ENCODE assay signal across 17 cellular contexts in genomic region chr1:101280942-101281654, GRCh38. TPM values are rescaled to one million over a fixed set of nuclear protein-coding genes. Genes with fewer than 3 reads are reported as not detected.
DNase-seq lines count a peak whose midpoint lies in the region; ATAC-seq and TF ChIP-seq lines count a peak whose summit lies in the region.
"Had no signal": no experiment of that assay in that cellular context is flagged by ENCODE, and none has a peak within 500 bp of the region (broad histone marks: within the 10 kb centered on the region; RNA-seq: fewer than 3 reads in every experiment).

No MANE protein-coding gene starts in this region.

- 100% methylated on average over 1 of the region's 4 CpGs; no CpG with 5 or more reads in 1 of the 2 experiments for WGBS in IMR-90 (ENCODE audit: extremely low coverage in 2 of 2, insufficient read length in 1 of 2), 2 experiments
- 84 to 100% methylated on average over 4 of the region's 4 CpGs for WGBS in gastroesophageal sphincter (ENCODE audit: low coverage in 1 of 2), 2 donors

- H2BK20ac ChIP-seq in IMR-90 (ENCODE audit: low read depth, low read length): no peak overlapping the region

- H3K56ac ChIP-seq in IMR-90 (ENCODE audit: extremely low read depth, insufficient read depth, low read length): no peak overlapping the region

- H4K8ac ChIP-seq in IMR-90 (ENCODE audit: low read depth in 2 of 2, low read length in 2 of 2): no peak overlapping the region

- H3K18ac ChIP-seq in IMR-90 (ENCODE audit: low read depth, low read length): no peak overlapping the region

- CTCF ChIA-PET in IMR-90 (lab: Yijun Ruan, JAX): no interaction called here

- peaks cover 98 to 100% of the 10 kb centered on the region in 2 donors for H3K4me1 Mint-ChIP-seq in immature natural killer cell

- H3K27me3 ChIP-seq in right atrium auricular region (no peaks in the 10 kb centered on the region), left ventricle myocardium inferior (ENCODE audit: low read depth) (no peaks in the 10 kb centered on the region), IMR-90 (ENCODE audit: control insufficient read depth, insufficient read depth, low read length) (peaks cover 39% of the 10 kb centered on the region), gastroesophageal sphincter (peaks cover 7% of the 10 kb centered on the region)
- H3K27me3 ChIP-seq: BE2C had no signal

- no peak overlapping the region for H2BK120ac ChIP-seq in IMR-90 (ENCODE audit: low read depth, low read length)

- TF ChIP-seq EP300 in gastroesophageal sphincter (IDR thresholded peaks at IDR 0.05): no peak

- no peak overlapping the region for H2BK15ac ChIP-seq in IMR-90 (ENCODE audit: low read depth, low read length)

- H3K14ac ChIP-seq in IMR-90 (replicated peaks; ENCODE audit: low read depth, low read length): no peak overlapping the region

- TF ChIP-seq RAD21 in IMR-90 (IDR thresholded peaks at IDR 0.05; ENCODE audit: low read length): no peak

- no peak overlapping the region for H3K4me3 ChIP-seq in right atrium auricular region
- H3K4me3 ChIP-seq in left ventricle myocardium inferior: no peak overlapping the region
- H3K4me3 ChIP-seq in IMR-90 (ENCODE audit: insufficient read depth, low read depth, low read length): no peak overlapping the region
- H3K4me3 ChIP-seq in gastroesophageal sphincter: no peak overlapping the region

- H3K27me3 Mint-ChIP-seq in immature natural killer cell (ENCODE audit: low read depth in 3 of 3): peaks cover 0 to 1% (median 0%) of the 10 kb centered on the region in 3 donors

- no peak overlapping the region for H2BK5ac ChIP-seq in IMR-90 (ENCODE audit: low read depth, low read length, poor library complexity, severe bottlenecking)

- in situ Hi-C loops in IMR-90 (cut with MboI; ENCODE audit: low sequenced_read_pairs): no loop called here

- BruUV-seq in IMR-90 (replicated peaks; lab: Mats Ljungman, UMichigan): no TSS peak

- H2AK5ac ChIP-seq in IMR-90 (ENCODE audit: low read depth, low read length): no peak overlapping the region

- no peak overlapping the region for H4K5ac ChIP-seq in IMR-90 (ENCODE audit: low read depth, low read length)

- no peak overlapping the region for H4K91ac ChIP-seq in IMR-90 (ENCODE audit: insufficient read depth, low read depth, low read length)

- no peak overlapping the region for H3K23ac ChIP-seq in IMR-90 (ENCODE audit: low read depth, low read length)

- no peaks in the 10 kb centered on the region for H3K4me1 ChIP-seq in right atrium auricular region
- H3K4me1 ChIP-seq in left ventricle myocardium inferior: peaks cover 9% of the 10 kb centered on the region
- peaks cover 2% of the 10 kb centered on the region for H3K4me1 ChIP-seq in IMR-90 (ENCODE audit: control insufficient read depth, insufficient read depth, low read length)
- H3K4me1 ChIP-seq in gastroesophageal sphincter: no peaks in the 10 kb centered on the region
- H3K4me1 ChIP-seq: Caco-2 had no signal

- dilution Hi-C loops in IMR-90 (cut with HindIII; ENCODE audit: low sequenced_read_pairs, unreplicated experiment): no loop called here

- no peak for ATAC-seq in IMR-90 (ENCODE audit: low read depth)
- ATAC-seq in GM21576 (IDR thresholded peaks at IDR 0.05; ENCODE audit: unreplicated experiment): no peak
- no peak for ATAC-seq in gastroesophageal sphincter

- POLR2A ChIA-PET in IMR-90 (lab: Charles Lee; ENCODE audit: unreplicated experiment): no interaction called here

- no peak overlapping the region for H2AFZ ChIP-seq in IMR-90 (replicated peaks; ENCODE audit: low read length, poor library complexity)

- TF ChIP-seq CTCF in right atrium auricular region (IDR thresholded peaks at IDR 0.05) (no peak), left ventricle myocardium inferior (IDR thresholded peaks at IDR 0.05; ENCODE audit: borderline replicate concordance) (no peak), IMR-90 (conservative IDR thresholded peaks at IDR 0.05; ENCODE audit: low read depth, low read length) (no peak), gastroesophageal sphincter (IDR thresholded peaks at IDR 0.05) (no peak)

- no peak overlapping the region for H2AK9ac ChIP-seq in IMR-90 (replicated peaks; ENCODE audit: low read depth, low read length, poor library complexity)

- peak overlapping the region; percentile 87 to 99 (median 94) for H3K27ac Mint-ChIP-seq in immature natural killer cell

- TF ChIP-seq POLR2A in IMR-90 (IDR thresholded peaks at IDR 0.05; ENCODE audit: low read depth, low read length) (no peak), gastroesophageal sphincter (IDR thresholded peaks at IDR 0.05) (no peak)

- no peaks in the 10 kb centered on the region for H3K9me3 Mint-ChIP-seq in immature natural killer cell
- H3K9me3 Mint-ChIP-seq: IgD-negative memory B cell had no signal

- no peaks in the 10 kb centered on the region for H3K36me3 Mint-ChIP-seq in immature natural killer cell
- H3K36me3 Mint-ChIP-seq: IgD-negative memory B cell had no signal

- H3K27ac ChIP-seq in right atrium auricular region (no peak overlapping the region), left ventricle myocardium inferior (replicated peaks) (no peak overlapping the region), IMR-90 (ENCODE audit: insufficient read depth, low read length) (no peak overlapping the region), gastroesophageal sphincter (no peak overlapping the region)

- no peaks in the 10 kb centered on the region for H3K79me1 ChIP-seq in IMR-90 (ENCODE audit: low read depth in 1 of 2, low read length in 2 of 2)

- no peaks in the 10 kb centered on the region for H3K36me3 ChIP-seq in right atrium auricular region
- no peaks in the 10 kb centered on the region for H3K36me3 ChIP-seq in left ventricle myocardium inferior
- H3K36me3 ChIP-seq in IMR-90 (ENCODE audit: control insufficient read depth, insufficient read depth, low read length): no peaks in the 10 kb centered on the region
- no peaks in the 10 kb centered on the region for H3K36me3 ChIP-seq in gastroesophageal sphincter
- H3K36me3 ChIP-seq: BE2C had no signal

- no peak overlapping the region for H3K4ac ChIP-seq in IMR-90 (ENCODE audit: low read depth, low read length)

- no peak overlapping the region for H3K4me2 ChIP-seq in IMR-90 (ENCODE audit: low read depth, low read length)

- H3K9me3 ChIP-seq in right atrium auricular region (peaks cover 0 to 5% of the 10 kb centered on the region in 2 donors), left ventricle myocardium inferior (replicated peaks) (peaks cover 12% of the 10 kb centered on the region), IMR-90 (ENCODE audit: control insufficient read depth, insufficient read depth, low read length) (no peaks in the 10 kb centered on the region), gastroesophageal sphincter (no peaks in the 10 kb centered on the region)
- H3K9me3 ChIP-seq: BE2C, Caco-2 had no signal

- peak; percentile 42 for DNase-seq in right atrium auricular region (ENCODE audit: low spot score)
- DNase-seq in left ventricle myocardium inferior: no peak
- no peak for DNase-seq in IMR-90
- no peak for DNase-seq in immature natural killer cell
- no peak for DNase-seq in COLO668 (lab: John Stamatoyannopoulos, UW; ENCODE audit: unreplicated experiment)
- DNase-seq: BE2C, Caco-2, DMS53, MV-4-11, NCI-H1417 treated with DMSO at 0.1 percent for 48 hours, NCI-H2029, NCI-H2171 treated with DMSO at 0.1 percent for 48 hours, NCI-H510A, SIG-M5 had no signal

- H4K20me1 ChIP-seq in IMR-90 (ENCODE audit: insufficient read depth, low read length): no peaks in the 10 kb centered on the region

- H3K9me1 ChIP-seq in IMR-90 (ENCODE audit: insufficient read depth, low read length): no peaks in the 10 kb centered on the region

- peak overlapping the region; percentile 59 to 82 (median 78) for H3K4me3 Mint-ChIP-seq in immature natural killer cell
- H3K4me3 Mint-ChIP-seq: IgD-negative memory B cell had no signal

- intact Hi-C loops in left ventricle myocardium inferior (cut with micrococcal nuclease): loop anchor here (10.0 kb wide), 1 partner anchor 146 kb away; no protein-coding TSS in a partner anchor
- intact Hi-C loops in IMR-90 (cut with micrococcal nuclease): no loop called here

- H3K9ac ChIP-seq in IMR-90 (ENCODE audit: low read depth, low read length): no peak overlapping the region

TF ChIP-seq in IMR-90, 13 proteins besides CTCF, POLR2A, EP300 and RAD21:
- TF ChIP-seq FOS (IDR thresholded peaks at IDR 0.05; ENCODE audit: low read depth, low read length) (no peak), CHD1 (IDR thresholded peaks at IDR 0.05; ENCODE audit: low read depth, low read length) (no peak), SMC3 (IDR thresholded peaks at IDR 0.05; ENCODE audit: low read depth, low read length) (no peak), MXI1 (IDR thresholded peaks at IDR 0.05; ENCODE audit: borderline replicate concordance, low read depth, low read length) (no peak), MAFK (IDR thresholded peaks at IDR 0.05; ENCODE audit: low read depth, low read length) (0 out of 2 replicates have a peak, but pooled peaks have one; percentile 11)
TF ChIP-seq in IMR-90: peak in this region for 1.

RNA-seq across cellular contexts. Expression of gene S1PR1, which starts 44.3 kb away (rescaled TPM):
- total RNA-seq in right atrium auricular region (100 to 1,000 TPM in 1 of 2 donors, 10 to 100 TPM in 1; 92.2 to 125 TPM), left ventricle myocardium inferior (54.9 TPM), IMR-90 (2012; rRNA removed) (12.5 and 12.9 TPM in 2 replicates), gastroesophageal sphincter (10 to 100 TPM; 13.9 to 73.6 (median 47.8) TPM)
- polyA plus RNA-seq in IMR-90 (2012; rRNA removed) (14.1 and 15.6 TPM in 2 replicates), immature natural killer cell (100 to 1,000 TPM in 2 of 3 donors, 10 to 100 TPM in 1; 99.8 to 142 (median 126) TPM)
- 6.3 and 10.1 TPM in 2 replicates for polyA plus RNA-seq in IMR-90 (2012; cell fraction: cytosol; rRNA removed)
- 6.1 TPM in 2 replicates for polyA plus RNA-seq in IMR-90 (2012; cell fraction: nucleus; rRNA removed; ENCODE audit: low replicate concordance)
- total RNA-seq: Caco-2 had no signal
